ENCODE assay signal across 8 cellular contexts in the genomic region with DNA sequence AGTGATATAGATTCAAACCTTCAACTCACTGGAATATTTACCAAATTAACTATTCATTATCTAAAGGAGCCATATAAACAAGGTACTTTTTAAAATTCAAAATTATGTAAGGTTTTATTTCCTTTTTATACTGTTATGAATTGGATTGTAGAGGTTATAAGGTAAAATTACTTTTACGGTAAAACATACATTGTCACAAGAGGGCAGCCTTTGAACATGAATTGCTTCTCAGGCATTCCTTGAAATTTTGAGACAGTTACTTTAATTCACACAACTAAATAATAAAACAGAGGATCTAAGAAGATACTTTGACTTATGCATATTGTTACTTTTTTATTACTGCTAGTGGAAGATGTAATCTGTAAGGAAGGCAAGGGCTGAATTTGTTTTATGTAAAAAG. TPM values are rescaled to one million over a fixed set of nuclear protein-coding genes. Genes with fewer than 3 reads are reported as not detected.
DNase-seq lines count a peak whose midpoint lies in the region; ATAC-seq and TF ChIP-seq lines count a peak whose summit lies in the region.
"Not testable (repeated sequence)": the region's sequence is repeated elsewhere in the genome, so short reads cannot be mapped to it uniquely, and the experiment has no call there.

No MANE protein-coding gene starts in this region.

- not testable (repeated sequence) for H2BK15ac ChIP-seq in mesendoderm (replicated peaks; ENCODE audit: low read depth)

- not testable (repeated sequence) for H3K56ac ChIP-seq in mesendoderm (ENCODE audit: low read length)

- not testable (repeated sequence) for H3K27ac Mint-ChIP-seq in GM23338, progenitor cell of endocrine pancreas

- not testable (repeated sequence) for H3K79me1 ChIP-seq in mesendoderm (ENCODE audit: low read length)

- not testable (repeated sequence) for H4K8ac ChIP-seq in mesendoderm (ENCODE audit: low read depth, low read length)

- not testable (repeated sequence) for H3K9me2 ChIP-seq in GM23338 (ENCODE audit: insufficient read depth); PC-3 (replicated peaks; ENCODE audit: low read length)

- not testable (repeated sequence) for H3K27me3 ChIP-seq in GM23338 (ENCODE audit: insufficient read depth); PC-3 (ENCODE audit: low read length); mesendoderm (ENCODE audit: insufficient read depth, low read length, poor library complexity)

- H3K36me3 Mint-ChIP-seq in GM23338 (ENCODE audit: low read depth); progenitor cell of endocrine pancreas (ENCODE audit: insufficient read depth): not testable (repeated sequence)

- not testable (repeated sequence) for DNase-seq in AG09309 (ENCODE audit: low read depth); GM23338 (ENCODE audit: low spot score); epithelial cell of proximal tubule (ENCODE audit: low read depth); progenitor cell of endocrine pancreas (ENCODE audit: low spot score, unreplicated experiment)
- peak; percentile 1 for DNase-seq in NB4 (ENCODE audit: low read depth)
- DNase-seq in PC-3, result peak; percentile 40
- DNase-seq in astrocyte of the hippocampus (ENCODE audit: low read depth, low spot score), result peak; percentile 5
- DNase-seq in mesendoderm, result peak; percentile 4

- not testable (repeated sequence) for H2AK5ac ChIP-seq in mesendoderm (ENCODE audit: low read length)

- not testable (repeated sequence) for H3K36me3 ChIP-seq in GM23338 (ENCODE audit: insufficient read depth); PC-3 (ENCODE audit: low read depth, low read length); mesendoderm (ENCODE audit: control insufficient read depth, insufficient read depth, low read length)

- not testable (repeated sequence) for TF ChIP-seq POLR2A in NB4 (IDR thresholded peaks at IDR 0.05; ENCODE audit: extremely low read depth, insufficient read length)

- not testable (repeated sequence) for H3K18ac ChIP-seq in mesendoderm (ENCODE audit: low read length)

- whole genome bisulfite sequencing in mesendoderm (ENCODE audit: extremely low coverage, insufficient coverage, low lambda C conversion rate), result no CpG with 5 or more reads among the region's 1 CpG

- not testable (repeated sequence) for H3K79me2 ChIP-seq in GM23338 (replicated peaks; ENCODE audit: insufficient read depth); PC-3 (ENCODE audit: low read length); mesendoderm (ENCODE audit: control insufficient read depth, insufficient read depth, low read length)

- H3K9ac ChIP-seq in PC-3 (ENCODE audit: low read length); mesendoderm (ENCODE audit: low read length): not testable (repeated sequence)

- H4K5ac ChIP-seq in mesendoderm (ENCODE audit: low read length), result not testable (repeated sequence)

- 0 out of 3 replicates have a peak overlapping the region, but pooled peaks have one; percentile 0 for H3K4me3 Mint-ChIP-seq in GM23338
- not testable (repeated sequence) for H3K4me3 Mint-ChIP-seq in progenitor cell of endocrine pancreas (ENCODE audit: low read depth)

- H3K4me1 Mint-ChIP-seq in GM23338, result peaks cover 64% of the 10 kb centered on the region
- not testable (repeated sequence) for H3K4me1 Mint-ChIP-seq in progenitor cell of endocrine pancreas (ENCODE audit: low read depth)

- ATAC-seq in GM23338, PC-3: not testable (repeated sequence)

- H4K20me1 ChIP-seq in GM23338 (replicated peaks; ENCODE audit: insufficient read depth); PC-3 (ENCODE audit: low read length): not testable (repeated sequence)

- H2BK120ac ChIP-seq in mesendoderm (ENCODE audit: low read depth, low read length), result not testable (repeated sequence)

- not testable (repeated sequence) for H3K4me3 ChIP-seq in AG09309 (ENCODE audit: control insufficient read depth, low read depth, low read length); GM23338; NB4 (ENCODE audit: low read depth, low read length); PC-3 (ENCODE audit: low read length); epithelial cell of proximal tubule (ENCODE audit: low read depth, low read length); mesendoderm (ENCODE audit: low read length)

- not testable (repeated sequence) for H3K27ac ChIP-seq in GM23338 (ENCODE audit: low read depth); PC-3 (ENCODE audit: low read length); mesendoderm (ENCODE audit: low read depth, low read length)

- H3K23ac ChIP-seq in mesendoderm (ENCODE audit: low read length), result not testable (repeated sequence)

- peak overlapping the region; percentile 33; the same call in 1 of the 2 replicates for H3K4me2 ChIP-seq in GM23338
- H3K4me2 ChIP-seq in PC-3 (ENCODE audit: low read length); mesendoderm (ENCODE audit: low read length): not testable (repeated sequence)

- H3F3A ChIP-seq in GM23338 (replicated peaks; ENCODE audit: low read depth); PC-3 (ENCODE audit: low read length, unreplicated experiment): not testable (repeated sequence)

- H2BK5ac ChIP-seq in mesendoderm (ENCODE audit: low read length), result not testable (repeated sequence)

- intact Hi-C loops in PC-3 (cut with micrococcal nuclease), result loop anchor here (1.0 to 5.0 kb wide), 5 partner anchors 204 to 769 kb away; no protein-coding TSS in a partner anchor

- POLR2A ChIA-PET in PC-3 (lab: Charles Lee; ENCODE audit: unreplicated experiment), result not testable (repeated sequence)

- H3K9me3 Mint-ChIP-seq in GM23338; progenitor cell of endocrine pancreas (ENCODE audit: low read depth): not testable (repeated sequence)

- not testable (repeated sequence) for H3K4ac ChIP-seq in mesendoderm (ENCODE audit: low read depth, low read length)

- not testable (repeated sequence) for H3K9me3 ChIP-seq in PC-3 (ENCODE audit: low read length)

- not testable (repeated sequence) for H2AFZ ChIP-seq in GM23338; PC-3 (ENCODE audit: low read length)

- BruUV-seq in PC-3 (replicated peaks; lab: Mats Ljungman, UMichigan), result not testable (repeated sequence)

- H3K27me3 Mint-ChIP-seq in GM23338 (ENCODE audit: insufficient read depth, low read depth, poor library complexity); progenitor cell of endocrine pancreas: not testable (repeated sequence)

- CTCF ChIA-PET in PC-3 (lab: Charles Lee), result not testable (repeated sequence)

- peaks cover 57% of the 10 kb centered on the region for H3K4me1 ChIP-seq in GM23338 (ENCODE audit: insufficient read depth)
- H3K4me1 ChIP-seq in PC-3 (ENCODE audit: insufficient read depth, low read length); mesendoderm (ENCODE audit: control insufficient read depth, low read depth, low read length): not testable (repeated sequence)

- peak; percentile 27 for TF ChIP-seq CTCF in AG09309 (IDR thresholded peaks at IDR 0.05; ENCODE audit: control insufficient read depth, insufficient read depth, low read depth, low read length, missing control alignments)
- peak; percentile 53 to 77 for TF ChIP-seq CTCF in GM23338 (conservative IDR thresholded peaks at IDR 0.05; ENCODE audit: low read depth in 2 of 2)
- TF ChIP-seq CTCF in NB4 (IDR thresholded peaks at IDR 0.05; ENCODE audit: low read depth, low read length), result not testable (repeated sequence)
- TF ChIP-seq CTCF in PC-3 (conservative IDR thresholded peaks at IDR 0.05; ENCODE audit: low read depth, low read length), result peak; percentile 57
- TF ChIP-seq CTCF in epithelial cell of proximal tubule (conservative IDR thresholded peaks at IDR 0.05; ENCODE audit: low read depth, low read length), result peak; percentile 37
- TF ChIP-seq CTCF in progenitor cell of endocrine pancreas (IDR thresholded peaks at IDR 0.05; ENCODE audit: unreplicated experiment), result peak; percentile 44

RNA-seq across cellular contexts. Expression of a gene that starts 32.7 kb away (rescaled TPM):
- 15.3 and 15.7 TPM in 2 replicates for total RNA-seq in GM23338 (2014; rRNA removed; shearing (Covaris generic))
- polyA plus RNA-seq in GM23338 (2016; fragmentation: Nextera tagmentation; extraction: Ambion mirVana), result 7.5 and 7.7 TPM in 2 replicates
- total RNA-seq in PC-3 (2014; rRNA removed) (5.2 and 6.7 TPM in 2 replicates), epithelial cell of proximal tubule (3.8 and 3.9 TPM in 2 replicates), progenitor cell of endocrine pancreas (14.7 and 16.3 TPM in 2 replicates)
- 3.7 TPM for polyA plus RNA-seq in mesendoderm (2013, experiment 1 of 2)
- 4.2 TPM for polyA plus RNA-seq in mesendoderm (2013, experiment 2 of 2)
